9 cellular contexts compared by ENCODE assay signal in genomic region chr12:108643941-108644742, GRCh38. TPM values are rescaled to one million over a fixed set of nuclear protein-coding genes. Genes with fewer than 3 reads are reported as not detected.
DNase-seq lines count a peak whose midpoint lies in the region; ATAC-seq, FAIRE-seq and TF ChIP-seq lines count a peak whose summit lies in the region.
"Had no signal": no experiment of that assay in that cellular context is flagged by ENCODE, and none has a peak within 500 bp of the region (broad histone marks: within the 10 kb centered on the region; RNA-seq: fewer than 3 reads in every experiment).

No MANE protein-coding gene starts in this region.

- H3K27ac Mint-ChIP-seq in activated T-helper 1 cell treated with anti-CD3 and anti-CD28 coated beads, Interleukin-12 subunit alpha, Interleukin-12 subunit beta, Interleukin-2, Interleukin-4 antibody, amounts not matched to agents 30 ng/mL and 10 ng/mL and 1 ng/mL, durations not matched to agents 14 hours and 24 hours and 36 hours = no peak overlapping the region
- H3K27ac Mint-ChIP-seq in activated T-helper 17 cell treated with anti-CD3 and anti-CD28 coated beads, Interleukin-2, amount 50 U/mL, for 72 hours = no peak overlapping the region

- no peak for ATAC-seq in activated T-helper 17 cell treated with anti-CD3 and anti-CD28 coated beads, Interleukin-2, amount 50 U/mL, for 72 hours (replicated peaks)

- H3K4me3 Mint-ChIP-seq in activated T-helper 1 cell treated with anti-CD3 and anti-CD28 coated beads, Interleukin-12 subunit alpha, Interleukin-12 subunit beta, Interleukin-2, Interleukin-4 antibody, amounts not matched to agents 30 ng/mL and 10 ng/mL and 1 ng/mL, durations not matched to agents 14 hours and 24 hours and 36 hours = no peak overlapping the region
- H3K4me3 Mint-ChIP-seq in activated T-helper 17 cell treated with anti-CD3 and anti-CD28 coated beads, Interleukin-2, amount 50 U/mL, for 72 hours = no peak overlapping the region
- H3K4me3 Mint-ChIP-seq: CD4-positive, alpha-beta memory T cell had no signal

- peak; percentile 78 for FAIRE-seq in RCC 7860 (lab: Jason Lieb, UNC)

- intact Hi-C loops in activated T-helper 1 cell treated with anti-CD3 and anti-CD28 coated beads, Interleukin-12 subunit alpha, Interleukin-12 subunit beta, Interleukin-2, Interleukin-4 antibody, amounts not matched to agents 30 ng/mL and 10 ng/mL and 1 ng/mL, durations not matched to agents 14 hours and 24 hours and 36 hours (cut with micrococcal nuclease) = no loop called here

- no peaks in the 10 kb centered on the region for H3K27me3 ChIP-seq in neutrophil

- H3K27ac ChIP-seq in neutrophil = peak overlapping the region; percentile 16

- H3K9me3 Mint-ChIP-seq in activated T-helper 1 cell treated with anti-CD3 and anti-CD28 coated beads, Interleukin-12 subunit alpha, Interleukin-12 subunit beta, Interleukin-2, Interleukin-4 antibody, amounts not matched to agents 30 ng/mL and 10 ng/mL and 1 ng/mL, durations not matched to agents 14 hours and 24 hours and 36 hours = no peaks in the 10 kb centered on the region
- H3K9me3 Mint-ChIP-seq in activated T-helper 17 cell treated with anti-CD3 and anti-CD28 coated beads, Interleukin-2, amount 50 U/mL, for 72 hours = no peaks in the 10 kb centered on the region
- H3K9me3 Mint-ChIP-seq: CD4-positive, alpha-beta memory T cell had no signal

- peaks cover 39% of the 10 kb centered on the region for H3K36me3 ChIP-seq in neutrophil

- peaks cover 23% of the 10 kb centered on the region for H3K4me1 Mint-ChIP-seq in activated T-helper 1 cell treated with anti-CD3 and anti-CD28 coated beads, Interleukin-12 subunit alpha, Interleukin-12 subunit beta, Interleukin-2, Interleukin-4 antibody, amounts not matched to agents 30 ng/mL and 10 ng/mL and 1 ng/mL, durations not matched to agents 14 hours and 24 hours and 36 hours (ENCODE audit: low read depth)
- H3K4me1 Mint-ChIP-seq in activated T-helper 17 cell treated with anti-CD3 and anti-CD28 coated beads, Interleukin-2, amount 50 U/mL, for 72 hours = peaks cover 35% of the 10 kb centered on the region

- no peak overlapping the region for H3K4me3 ChIP-seq in AG10803 (ENCODE audit: low read length)
- no peak overlapping the region for H3K4me3 ChIP-seq in fibroblast of mammary gland (ENCODE audit: control insufficient read depth, low read depth, low read length)
- no peak overlapping the region for H3K4me3 ChIP-seq in neutrophil (ENCODE audit: low read depth in 1 of 2, low read length in 1 of 2)

- H3K27me3 Mint-ChIP-seq in activated T-helper 1 cell treated with anti-CD3 and anti-CD28 coated beads, Interleukin-12 subunit alpha, Interleukin-12 subunit beta, Interleukin-2, Interleukin-4 antibody, amounts not matched to agents 30 ng/mL and 10 ng/mL and 1 ng/mL, durations not matched to agents 14 hours and 24 hours and 36 hours (ENCODE audit: insufficient read depth) = no peaks in the 10 kb centered on the region
- no peaks in the 10 kb centered on the region for H3K27me3 Mint-ChIP-seq in activated T-helper 17 cell treated with anti-CD3 and anti-CD28 coated beads, Interleukin-2, amount 50 U/mL, for 72 hours
- H3K27me3 Mint-ChIP-seq: CD4-positive, alpha-beta memory T cell had no signal

- H3K9me3 ChIP-seq in neutrophil = no peaks in the 10 kb centered on the region

- TF ChIP-seq CTCF in AG10803 (conservative IDR thresholded peaks at IDR 0.05; ENCODE audit: low read length) (no peak), fibroblast of mammary gland (conservative IDR thresholded peaks at IDR 0.05; ENCODE audit: control insufficient read depth, insufficient read depth, low read depth, low read length) (no peak), neutrophil (IDR thresholded peaks at IDR 0.05) (no peak)

- peaks cover 13% of the 10 kb centered on the region for H3K36me3 Mint-ChIP-seq in activated T-helper 1 cell treated with anti-CD3 and anti-CD28 coated beads, Interleukin-12 subunit alpha, Interleukin-12 subunit beta, Interleukin-2, Interleukin-4 antibody, amounts not matched to agents 30 ng/mL and 10 ng/mL and 1 ng/mL, durations not matched to agents 14 hours and 24 hours and 36 hours (ENCODE audit: low read depth)
- peaks cover 25% of the 10 kb centered on the region for H3K36me3 Mint-ChIP-seq in activated T-helper 17 cell treated with anti-CD3 and anti-CD28 coated beads, Interleukin-2, amount 50 U/mL, for 72 hours (ENCODE audit: low read depth)
- H3K36me3 Mint-ChIP-seq: CD4-positive, alpha-beta memory T cell had no signal

- peak; percentile 64 for DNase-seq in AG10803 (ENCODE audit: low read depth)
- peak; percentile 70 for DNase-seq in RCC 7860 (ENCODE audit: low spot score)
- peak; percentile 45 for DNase-seq in fibroblast of mammary gland (ENCODE audit: low read depth)
- no peak for DNase-seq in UCSD-AML1 (lab: John Stamatoyannopoulos, UW; ENCODE audit: unreplicated experiment)
- no peak for DNase-seq in activated T-helper 1 cell treated with anti-CD3 and anti-CD28 coated beads, Interleukin-12 subunit alpha, Interleukin-12 subunit beta, Interleukin-2, Interleukin-4 antibody, amounts not matched to agents 30 ng/mL and 10 ng/mL and 1 ng/mL, durations not matched to agents 14 hours and 24 hours and 36 hours (ENCODE audit: low spot score)
- DNase-seq in effector CD8-positive, alpha-beta T cell (lab: John Stamatoyannopoulos, UW) = no peak
- DNase-seq: CD4-positive, alpha-beta memory T cell had no signal

- H3K4me1 ChIP-seq in neutrophil (ENCODE audit: control insufficient read depth in 1 of 2, insufficient read depth in 1 of 2, low read depth in 1 of 2, low read length in 1 of 2) = peaks cover 8 to 18% of the 10 kb centered on the region in 2 experiments

RNA-seq across cellular contexts. Expression of gene SELPLG, which starts 10.4 kb away (rescaled TPM):
- total RNA-seq in activated T-helper 1 cell treated with anti-CD3 and anti-CD28 coated beads, Interleukin-12 subunit alpha, Interleukin-12 subunit beta, Interleukin-2, Interleukin-4 antibody, amounts not matched to agents 30 ng/mL and 10 ng/mL and 1 ng/mL, durations not matched to agents 14 hours and 24 hours and 36 hours = 51.9 and 53.5 TPM in 2 replicates
- 10 to 100 TPM; 79.7 to 89.1 TPM for total RNA-seq in activated T-helper 17 cell treated with anti-CD3 and anti-CD28 coated beads, Interleukin-2, amount 50 U/mL, for 72 hours

RNA-seq across cellular contexts. Expression of gene TMEM119, which starts 46.3 kb away (rescaled TPM):
- total RNA-seq in activated T-helper 1 cell treated with anti-CD3 and anti-CD28 coated beads, Interleukin-12 subunit alpha, Interleukin-12 subunit beta, Interleukin-2, Interleukin-4 antibody, amounts not matched to agents 30 ng/mL and 10 ng/mL and 1 ng/mL, durations not matched to agents 14 hours and 24 hours and 36 hours = 0.12 TPM in 1 of 2 replicates, not detected in the other
- total RNA-seq in activated T-helper 17 cell treated with anti-CD3 and anti-CD28 coated beads, Interleukin-2, amount 50 U/mL, for 72 hours = under 1 TPM; 0.24 to 0.71 TPM

Comparison
In these comparisons a context has a peak if more than half of its experiments do, and no peak if none do; other contexts are left out.
1. DNase-seq: peak in AG10803 (single experiment), RCC 7860 (single experiment) and fibroblast of mammary gland (single experiment); none in UCSD-AML1 (single experiment), activated T-helper 1 cell treated with anti-CD3 and anti-CD28 coated beads, Interleukin-12 subunit alpha, Interleukin-12 subunit beta, Interleukin-2, Interleukin-4 antibody, amounts not matched to agents 30 ng/mL and 10 ng/mL and 1 ng/mL, durations not matched to agents 14 hours and 24 hours and 36 hours (single experiment) and effector CD8-positive, alpha-beta T cell (single experiment).